ENCODE assay signal across 20 cellular contexts in the genomic region with DNA sequence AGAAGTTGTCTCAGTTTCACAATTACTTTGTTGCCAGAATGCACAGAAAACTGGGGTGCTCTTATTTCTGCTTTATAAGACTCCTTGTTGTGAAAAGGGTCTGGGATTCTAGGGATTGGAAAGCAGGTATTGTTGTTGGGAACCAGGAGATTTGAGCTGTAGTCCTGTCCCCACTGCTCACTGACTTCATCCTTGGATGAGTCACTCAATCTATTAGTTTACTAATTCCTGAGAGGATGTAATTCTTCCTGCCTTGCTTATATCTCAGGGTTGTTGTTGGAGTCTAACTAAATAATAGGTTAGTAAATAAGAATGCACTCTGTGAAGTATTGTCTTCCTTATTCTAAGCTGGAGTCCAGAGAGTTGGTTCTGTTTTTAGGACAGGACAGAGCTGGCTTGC.
DNase-seq lines count a peak whose midpoint lies in the region; ATAC-seq and TF ChIP-seq lines count a peak whose summit lies in the region.
"Had no signal": no experiment of that assay in that cellular context is flagged by ENCODE, and none has a peak within 500 bp of the region (broad histone marks: within the 10 kb centered on the region; RNA-seq: fewer than 3 reads in every experiment).

No MANE protein-coding gene starts in this region.

- no peak overlapping the region for H3K4me3 ChIP-seq in breast epithelium
- peak overlapping the region; percentile 58 for H3K4me3 ChIP-seq in SK-N-MC
- H3K4me3 ChIP-seq: BLaER1, Peyer's patch had no signal

- no peak for TF ChIP-seq POLR2A in breast epithelium (IDR thresholded peaks at IDR 0.05)

- no peak overlapping the region for H3K27ac ChIP-seq in breast epithelium
- H3K27ac ChIP-seq in SK-N-MC: no peak overlapping the region
- H3K27ac ChIP-seq in foreskin keratinocyte: no peak overlapping the region
- H3K27ac ChIP-seq: BLaER1, Peyer's patch had no signal

- no peaks in the 10 kb centered on the region for H3K9me3 Mint-ChIP-seq in MCF 10A (ENCODE audit: unreplicated experiment)
- H3K9me3 Mint-ChIP-seq: CD8-positive, alpha-beta T cell; HFFc6 had no signal

- H3K9ac ChIP-seq in SK-N-MC (ENCODE audit: insufficient read length): no peak overlapping the region
- H3K9ac ChIP-seq: BLaER1 had no signal

- H3K36me3 ChIP-seq in breast epithelium (no peaks in the 10 kb centered on the region), SK-N-MC (ENCODE audit: insufficient read depth, low read length) (no peaks in the 10 kb centered on the region)
- H3K36me3 ChIP-seq: BLaER1, Peyer's patch had no signal

- CTCF ChIA-PET in MCF 10A (lab: Yijun Ruan, JAX): interaction anchor here (0.6 to 1.5 kb wide), 6 partner anchors 13 to 192 kb away, joined by 3 read pairs; no protein-coding TSS in a partner anchor

- BruUV-seq in MCF 10A (replicated peaks; lab: Mats Ljungman, UMichigan): no TSS peak

- peaks cover 5% of the 10 kb centered on the region for H3K4me1 Mint-ChIP-seq in MCF 10A (ENCODE audit: insufficient read depth, unreplicated experiment)

- H3K9me3 ChIP-seq in breast epithelium: no peaks in the 10 kb centered on the region
- H3K9me3 ChIP-seq in SK-N-MC (ENCODE audit: low read depth, low read length): no peaks in the 10 kb centered on the region
- H3K9me3 ChIP-seq: BLaER1, Peyer's patch had no signal

- H3K4me3 Mint-ChIP-seq in MCF 10A (ENCODE audit: unreplicated experiment): no peak overlapping the region
- H3K4me3 Mint-ChIP-seq: CD8-positive, alpha-beta T cell; HFFc6 had no signal

- H3K27me3 Mint-ChIP-seq in MCF 10A (ENCODE audit: insufficient read depth, unreplicated experiment): no peaks in the 10 kb centered on the region

- H3K4me1 ChIP-seq in breast epithelium (no peaks in the 10 kb centered on the region), foreskin keratinocyte (peaks cover 27% of the 10 kb centered on the region)
- H3K4me1 ChIP-seq: BLaER1, Peyer's patch had no signal

- H3K27ac Mint-ChIP-seq in MCF 10A (ENCODE audit: low read depth, unreplicated experiment): no peak overlapping the region
- H3K27ac Mint-ChIP-seq: CD8-positive, alpha-beta T cell; HFFc6 had no signal

- DNase-seq in MCF 10A (ENCODE audit: unreplicated experiment) (peak; percentile 26), breast epithelium (ENCODE audit: low spot score in 2 of 2) (no peak), SK-N-MC (ENCODE audit: low read depth, low spot score) (no peak), foreskin keratinocyte (no peak), NCI-H2107 treated with DMSO at 0.1 percent for 48 hours (lab: John Stamatoyannopoulos, UW; ENCODE audit: unreplicated experiment) (no peak), GM10266 (ENCODE audit: extremely low spot score) (no peak), RPMI8226 (no peak)
- DNase-seq: 8988T; Calu3; CD8-positive, alpha-beta T cell; HFFc6; NCI-H1105; NCI-H1694 treated with DMSO at 0.1 percent for 48 hours; NCI-H345; NCI-H524 treated with DMSO at 0.1 percent for 48 hours; Peyer's patch; SW 1271 had no signal

- H3K36me3 Mint-ChIP-seq in MCF 10A (ENCODE audit: insufficient read depth, unreplicated experiment): no peaks in the 10 kb centered on the region
- H3K36me3 Mint-ChIP-seq: CD8-positive, alpha-beta T cell had no signal

- intact Hi-C loops in MCF 10A (cut with micrococcal nuclease): no loop called here
- intact Hi-C loops in breast epithelium (cut with DNase I; ENCODE audit: low total_unique reads): loop anchor here (10.0 kb wide), 1 partner anchor 1190 kb away; no protein-coding TSS in a partner anchor

- H3K27me3 ChIP-seq in breast epithelium: peaks cover 0 to 6% of the 10 kb centered on the region in 2 donors
- H3K27me3 ChIP-seq in foreskin keratinocyte: no peaks in the 10 kb centered on the region
- H3K27me3 ChIP-seq: BLaER1, Peyer's patch had no signal

- TF ChIP-seq CTCF in MCF 10A (IDR thresholded peaks at IDR 0.05; ENCODE audit: unreplicated experiment) (no peak), breast epithelium (IDR thresholded peaks at IDR 0.05) (no peak), foreskin keratinocyte (conservative IDR thresholded peaks at IDR 0.05) (no peak), GM10266 (IDR thresholded peaks at IDR 0.05; ENCODE audit: control insufficient read depth, insufficient read depth, low read depth, missing control alignments) (no peak)

- ATAC-seq in foreskin keratinocyte (peak; percentile 68), GM21390 (IDR thresholded peaks at IDR 0.05; ENCODE audit: unreplicated experiment) (no peak)
- ATAC-seq: CD8-positive, alpha-beta T cell; Right ventricle myocardium inferior had no signal

- POLR2A ChIA-PET in MCF 10A (lab: Yijun Ruan, JAX): interaction anchor here (0.6 to 2.3 kb wide), 6 partner anchors 8 to 190 kb away, joined by 3 to 7 read pairs (median 4); no protein-coding TSS in a partner anchor
